Comparison of ENCODE assay signal across 17 cellular contexts in genomic region chr21:36229181-36229580, GRCh38.
DNase-seq lines count a peak whose midpoint lies in the region; ATAC-seq, FAIRE-seq and TF ChIP-seq lines count a peak whose summit lies in the region.
"Had no signal": no experiment of that assay in that cellular context is flagged by ENCODE, and none has a peak within 500 bp of the region (broad histone marks: within the 10 kb centered on the region; RNA-seq: fewer than 3 reads in every experiment).

No MANE protein-coding gene starts in this region.

- no peaks in the 10 kb centered on the region for H3K9me3 ChIP-seq in subcutaneous abdominal adipose tissue (ENCODE audit: control insufficient read depth in 5 of 5, low read length in 5 of 5)
- H3K9me3 ChIP-seq in CD4-positive, alpha-beta memory T cell (ENCODE audit: control insufficient read depth in 1 of 2, low read length in 2 of 2): no peaks in the 10 kb centered on the region
- no peaks in the 10 kb centered on the region for H3K9me3 ChIP-seq in HepG2 (ENCODE audit: low read length)
- H3K9me3 ChIP-seq: Caco-2 had no signal

- H3K36me3 ChIP-seq in subcutaneous abdominal adipose tissue (ENCODE audit: control insufficient read depth in 5 of 5, insufficient read depth in 5 of 5, low read length in 5 of 5) (peaks cover 0 to 61% (median 34%) of the 10 kb centered on the region in 5 donors), HepG2 (replicated peaks in 1 of 2; ENCODE audit: control insufficient read depth in 1 of 2, insufficient read depth in 2 of 2, low read length in 2 of 2) (peaks cover 4% of the 10 kb centered on the region in 2 experiments; a peak in 2 of 5 replicates)
- peaks cover 15% of the 10 kb centered on the region for H3K36me3 ChIP-seq in CD4-positive, alpha-beta memory T cell (ENCODE audit: insufficient read depth, low read length)

- no peak overlapping the region for H3K9ac ChIP-seq in subcutaneous abdominal adipose tissue (ENCODE audit: low read length in 5 of 5)
- H3K9ac ChIP-seq in HepG2 (ENCODE audit: insufficient read depth, low read depth, low read length): no peak overlapping the region
- H3K9ac ChIP-seq: KMS-11 had no signal

- no peak for TF ChIP-seq CTCF in VCaP (conservative IDR thresholded peaks at IDR 0.05)
- no peak for TF ChIP-seq CTCF in epithelial cell of esophagus (IDR thresholded peaks at IDR 0.05; ENCODE audit: insufficient read depth, low read depth, low read length, missing control alignments)
- TF ChIP-seq CTCF in HepG2 (CRISPR knock-in tag; IDR thresholded peaks at IDR 0.05): no peak

- H3K27me3 Mint-ChIP-seq in CD4-positive, alpha-beta memory T cell: no peaks in the 10 kb centered on the region

- peaks cover 3 to 11% (median 9%) of the 10 kb centered on the region in 4 donors for H3K4me1 Mint-ChIP-seq in CD4-positive, alpha-beta memory T cell

- in situ Hi-C loops in G401 (cut with HindIII; ENCODE audit: low sequenced_read_pairs) (no loop called here), HepG2 (cut with HindIII; ENCODE audit: extremely low pct_ligation_motif_present, low pct_unique_long_range_greater_than_20kb) (no loop called here)

- CTCF ChIA-PET in CD4-positive, alpha-beta memory T cell (lab: Charles Lee; ENCODE audit: partially characterized antibody): no interaction called here
- CTCF ChIA-PET in HepG2 (lab: Yijun Ruan, JAX; ENCODE audit: low intra/inter-chr PET ratio, low total read pairs): no interaction called here

- peak overlapping the region; percentile 26 for H3K27ac ChIP-seq in VCaP
- peak overlapping the region; percentile 15 for H3K27ac ChIP-seq in subcutaneous abdominal adipose tissue (ENCODE audit: low read depth, low read length)
- no peak overlapping the region for H3K27ac ChIP-seq in CD4-positive, alpha-beta memory T cell (ENCODE audit: low read depth, low read length)
- H3K27ac ChIP-seq in HepG2 (ENCODE audit: extremely low read length, insufficient read depth, low read length): no peak overlapping the region
- H3K27ac ChIP-seq: C4-2B, KMS-11 had no signal

- ATAC-seq in HG03139 (IDR thresholded peaks at IDR 0.05; ENCODE audit: unreplicated experiment) (no peak), HepG2 (no peak)

- BruUV-seq in HepG2 (replicated peaks; lab: Mats Ljungman, UMichigan): no TSS peak

- no peak for FAIRE-seq in HepG2 (lab: Jason Lieb, UNC)
- FAIRE-seq: RCC 7860 had no signal

- H3K79me2 ChIP-seq in HepG2 (ENCODE audit: insufficient read depth, low read length): no peaks in the 10 kb centered on the region

- peaks cover 0 to 12% (median 10%) of the 10 kb centered on the region in 5 donors for H3K4me1 ChIP-seq in subcutaneous abdominal adipose tissue (ENCODE audit: control insufficient read depth in 5 of 5, insufficient read depth in 5 of 5, low read length in 5 of 5)
- H3K4me1 ChIP-seq in CD4-positive, alpha-beta memory T cell (ENCODE audit: insufficient read depth, low read length): peaks cover 4% of the 10 kb centered on the region
- H3K4me1 ChIP-seq in HepG2 (ENCODE audit: insufficient read depth, low read length): peaks cover 5% of the 10 kb centered on the region

- H2AFZ ChIP-seq in HepG2 (ENCODE audit: low read length): no peak overlapping the region

- WGBS in HepG2 (ENCODE audit: low lambda C conversion rate): 89% methylated on average over 3 of the region's 4 CpGs

- DNase-seq in G401 (ENCODE audit: low spot score) (peak; percentile 47), epithelial cell of esophagus (ENCODE audit: low read depth) (peak; percentile 78), HepG2 (ENCODE audit: low spot score) (no peak)
- no peak for DNase-seq in CD4-positive, alpha-beta memory T cell
- DNase-seq: Caco-2, DMS153, EL, GOT3, NCI-H1092, NCI-H510A treated with DMSO at 0.1 percent for 48 hours, SHP77 treated with DMSO at 0.1 percent for 48 hours had no signal

- H3K27ac Mint-ChIP-seq in CD4-positive, alpha-beta memory T cell: peak overlapping the region in 1 of 7 donors; percentile 9

- H3K27me3 ChIP-seq in subcutaneous abdominal adipose tissue (ENCODE audit: control insufficient read depth in 5 of 5, insufficient read depth in 4 of 5, low read length in 5 of 5) (no peaks in the 10 kb centered on the region), HepG2 (ENCODE audit: control insufficient read depth in 1 of 2, insufficient read depth in 2 of 2, low read length in 2 of 2) (no peaks in the 10 kb centered on the region)
- H3K27me3 ChIP-seq in CD4-positive, alpha-beta memory T cell (ENCODE audit: insufficient read depth, low read length): no peaks in the 10 kb centered on the region

- H3K36me3 Mint-ChIP-seq in CD4-positive, alpha-beta memory T cell: peaks cover 39 to 55% of the 10 kb centered on the region in 2 donors

- H3K4me3 ChIP-seq in epithelial cell of esophagus (ENCODE audit: low read length) (no peak overlapping the region), subcutaneous abdominal adipose tissue (ENCODE audit: low read depth in 1 of 5, low read length in 5 of 5) (no peak overlapping the region), HepG2 (replicated peaks in 1 of 3; ENCODE audit: insufficient read depth in 1 of 3, low read depth in 2 of 3, low read length in 3 of 3) (no peak overlapping the region)
- H3K4me3 ChIP-seq in CD4-positive, alpha-beta memory T cell (ENCODE audit: low read length in 2 of 2): no peak overlapping the region

- no peak for TF ChIP-seq EP300 in HepG2 (IDR thresholded peaks at IDR 0.05; ENCODE audit: low read depth in 2 of 2, low read length in 2 of 2)
- TF ChIP-seq EP300 in HepG2 (CRISPR knock-in tag; IDR thresholded peaks at IDR 0.05; ENCODE audit: borderline replicate concordance): no peak

- POLR2A ChIA-PET in CD4-positive, alpha-beta memory T cell (lab: Charles Lee; ENCODE audit: partially characterized antibody): no interaction called here
- POLR2A ChIA-PET in HepG2 (lab: Yijun Ruan, JAX): no interaction called here

- no peak for TF ChIP-seq POLR2A in HepG2 (IDR thresholded peaks at IDR 0.05; ENCODE audit: insufficient read depth in 1 of 2, low read depth in 2 of 2, low read length in 2 of 2)

- 0 out of 2 replicates have a peak, but pooled peaks cover under 1% of the 10 kb centered on the region for H4K20me1 ChIP-seq in HepG2 (ENCODE audit: insufficient read depth, low read length)

- no peak for TF ChIP-seq RAD21 in HepG2 (CRISPR knock-in tag; IDR thresholded peaks at IDR 0.05)

- no peaks in the 10 kb centered on the region for H3K9me3 Mint-ChIP-seq in CD4-positive, alpha-beta memory T cell

- intact Hi-C loops in CD4-positive, alpha-beta memory T cell (cut with micrococcal nuclease): no loop called here
- intact Hi-C loops in HepG2 (cut with micrococcal nuclease; ENCODE audit: unreplicated experiment): no loop called here

- no peak overlapping the region for H3K4me2 ChIP-seq in HepG2 (ENCODE audit: low read depth, low read length)
- H3K4me2 ChIP-seq: KMS-11 had no signal

- H3K4me3 Mint-ChIP-seq in CD4-positive, alpha-beta memory T cell: no peak overlapping the region

TF ChIP-seq in HepG2, 621 proteins besides CTCF, POLR2A, EP300 and RAD21 (continues in another document):
- TF ChIP-seq HDAC6 (IDR thresholded peaks at IDR 0.05; ENCODE audit: low read depth, low read length) (no peak), CENPX (CRISPR knock-in tag; IDR thresholded peaks at IDR 0.05) (no peak), ZNF530 (CRISPR knock-in tag; IDR thresholded peaks at IDR 0.05; ENCODE audit: low read depth) (no peak), CENPT (CRISPR knock-in tag; IDR thresholded peaks at IDR 0.05; ENCODE audit: low read depth) (no peak), SOX13 (IDR thresholded peaks at IDR 0.05) (no peak), SOX13 (CRISPR knock-in tag; conservative IDR thresholded peaks at IDR 0.05 in 1 of 2, IDR thresholded peaks at IDR 0.05 in 1 of 2) (no peak), ZFP36L1 (CRISPR knock-in tag; IDR thresholded peaks at IDR 0.05) (no peak), ZNF18 (CRISPR knock-in tag; IDR thresholded peaks at IDR 0.05; ENCODE audit: insufficient replicate concordance) (no peak), ELF1 (CRISPR knock-in tag; IDR thresholded peaks at IDR 0.05) (no peak), ZNF383 (CRISPR knock-in tag; IDR thresholded peaks at IDR 0.05; ENCODE audit: borderline replicate concordance) (no peak), ZNF512 (CRISPR knock-in tag; IDR thresholded peaks at IDR 0.05) (no peak), ZGPAT (CRISPR knock-in tag; IDR thresholded peaks at IDR 0.05) (no peak)

Comparison
In these comparisons a context has a peak if more than half of its experiments do, and no peak if none do; other contexts are left out.
1. DNase-seq: peak in G401 (single experiment) and epithelial cell of esophagus (single experiment); none in CD4-positive, alpha-beta memory T cell (0 of 5) and HepG2 (single experiment).
2. H3K27ac ChIP-seq: peak in VCaP (single experiment) and subcutaneous abdominal adipose tissue (single experiment); none in CD4-positive, alpha-beta memory T cell (single experiment) and HepG2 (single experiment).